In the genomic region with DNA sequence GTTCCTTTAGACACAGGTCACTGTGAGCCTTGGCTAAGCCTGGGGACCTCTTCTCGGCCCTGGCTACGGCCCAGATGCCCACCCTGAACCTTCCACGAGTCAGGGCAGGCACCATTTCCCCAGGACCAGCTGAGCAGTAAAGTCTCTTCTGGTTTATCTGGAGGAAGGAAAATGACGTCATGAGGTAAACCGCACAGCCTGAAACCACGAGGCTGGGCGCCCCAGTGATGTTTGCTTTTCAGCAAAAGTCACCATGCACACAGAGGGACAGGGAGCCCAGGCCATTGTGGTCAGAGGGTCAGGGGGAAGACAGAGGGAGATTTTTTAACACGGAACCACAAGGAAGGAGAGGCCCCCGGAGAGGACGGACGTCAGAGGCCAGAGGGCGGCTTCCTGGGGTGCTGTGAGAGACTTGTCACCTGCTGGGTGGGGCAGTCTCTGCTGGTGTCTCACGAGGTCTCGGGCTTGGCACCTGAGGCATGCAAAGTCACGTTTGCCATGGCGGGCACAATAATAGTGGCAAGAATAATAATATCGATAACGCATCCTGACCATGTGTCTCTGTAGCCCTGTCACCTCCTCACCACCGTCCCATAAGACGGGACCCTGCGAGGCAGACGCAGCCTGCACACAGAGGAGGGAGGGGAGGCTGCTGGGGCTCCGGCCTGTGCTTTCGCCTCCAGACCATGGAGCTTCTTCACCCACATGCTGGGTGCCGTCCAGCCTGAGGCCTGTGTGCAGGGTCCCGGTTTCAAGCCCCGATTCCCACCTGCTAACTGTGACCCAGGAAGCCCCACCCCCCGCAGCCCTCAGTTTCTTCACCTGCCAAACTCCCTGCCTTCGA, we compare ENCODE assay signal across 9 cellular contexts. TPM values are rescaled to one million over a fixed set of nuclear protein-coding genes. Genes with fewer than 3 reads are reported as not detected.
DNase-seq lines count a peak whose midpoint lies in the region; ATAC-seq, FAIRE-seq and TF ChIP-seq lines count a peak whose summit lies in the region.
"Had no signal": no experiment of that assay in that cellular context is flagged by ENCODE, and none has a peak within 500 bp of the region (broad histone marks: within the 10 kb centered on the region; RNA-seq: fewer than 3 reads in every experiment).

No MANE protein-coding gene starts in this region.

- H3K36me3 Mint-ChIP-seq in CD14-positive monocyte, result peaks cover 0 to 23% of the 10 kb centered on the region in 2 donors
- H3K36me3 Mint-ChIP-seq in activated CD4-positive, alpha-beta memory T cell treated with anti-CD3 and anti-CD28 coated beads for 36 hours, result no peaks in the 10 kb centered on the region
- H3K36me3 Mint-ChIP-seq in endodermal cell (ENCODE audit: low read depth), result no peaks in the 10 kb centered on the region

- peak overlapping the region; percentile 85 to 97 (median 94) for H3K27ac Mint-ChIP-seq in CD14-positive monocyte
- H3K27ac Mint-ChIP-seq in activated CD4-positive, alpha-beta memory T cell treated with anti-CD3 and anti-CD28 coated beads for 36 hours, result peak overlapping the region; percentile 80
- H3K27ac Mint-ChIP-seq in endodermal cell, result no peak overlapping the region

- dilution Hi-C loops in endothelial cell of umbilical vein (cut with MboI; ENCODE audit: extremely low pct_ligation_motif_present, low sequenced_read_pairs), result no loop called here

- H3K9me3 ChIP-seq in endothelial cell of umbilical vein (replicated peaks; ENCODE audit: control insufficient read depth, insufficient read depth, low read length), result no peaks in the 10 kb centered on the region
- no peaks in the 10 kb centered on the region for H3K9me3 ChIP-seq in endodermal cell (ENCODE audit: control insufficient read depth, low read length)

- no peak for TF ChIP-seq CTCF in CD14-positive monocyte (IDR thresholded peaks at IDR 0.05)
- TF ChIP-seq CTCF in KMS-11 (conservative IDR thresholded peaks at IDR 0.05; ENCODE audit: low read depth, low read length), result no peak
- TF ChIP-seq CTCF in endothelial cell of umbilical vein (IDR thresholded peaks at IDR 0.05; ENCODE audit: extremely low read depth in 1 of 2, insufficient read depth in 1 of 2, low read depth in 1 of 2, low read length in 2 of 2), result no peak
- TF ChIP-seq CTCF in endodermal cell (conservative IDR thresholded peaks at IDR 0.05), result no peak

- intact Hi-C loops in CD14-positive monocyte (cut with micrococcal nuclease) (loop anchor here (2.0 kb wide), 1 partner anchor 31 kb away; no protein-coding TSS in a partner anchor), endothelial cell of umbilical vein (cut with micrococcal nuclease) (loop anchor here (1.0 kb wide), 1 partner anchor 28 kb away; no protein-coding TSS in a partner anchor)
- intact Hi-C loops in activated CD4-positive, alpha-beta memory T cell treated with anti-CD3 and anti-CD28 coated beads for 36 hours (cut with micrococcal nuclease), result loop anchor here (1.0 to 5.0 kb wide), 2 partner anchors 33 to 467 kb away; a partner anchor contains a TSS

- H4K20me1 ChIP-seq in KMS-11 (ENCODE audit: insufficient read depth) (no peaks in the 10 kb centered on the region), endothelial cell of umbilical vein (replicated peaks; ENCODE audit: control insufficient read depth, extremely low read depth, insufficient read depth, low read length) (no peaks in the 10 kb centered on the region)

- DNase-seq in CD14-positive monocyte (ENCODE audit: low spot score) (peak; percentile 98), endothelial cell of umbilical vein (ENCODE audit: low read depth, low spot score) (peak; percentile 68), endodermal cell (no peak), cerebellar cortex (ENCODE audit: low spot score) (no peak)
- DNase-seq in activated CD4-positive, alpha-beta memory T cell treated with anti-CD3 and anti-CD28 coated beads for 36 hours, result peak; percentile 93
- DNase-seq in stimulated activated CD4-positive, alpha-beta T cell treated with anti-CD3 and anti-CD28 coated beads, Interleukin-1b, Interleukin-23, amount 100 ng/mL, for 4 hours (ENCODE audit: low read depth in 2 of 2), result peak; percentile 47 to 63

- POLR2A ChIA-PET in activated CD4-positive, alpha-beta memory T cell treated with anti-CD3 and anti-CD28 coated beads for 36 hours (lab: Charles Lee), result interaction anchor here (1.6 to 2.2 kb wide), 3 partner anchors 11 to 89 kb away, joined by 3 to 19 read pairs (median 5); no protein-coding TSS in a partner anchor
- POLR2A ChIA-PET in endothelial cell of umbilical vein (lab: Charles Lee), result no interaction called here

- no peaks in the 10 kb centered on the region for H3K27me3 ChIP-seq in KMS-11 (ENCODE audit: insufficient read depth, low read depth)
- H3K27me3 ChIP-seq in endothelial cell of umbilical vein (ENCODE audit: control insufficient read depth in 2 of 2, insufficient read depth in 2 of 2, low read length in 2 of 2), result no peaks in the 10 kb centered on the region
- H3K27me3 ChIP-seq in endodermal cell (ENCODE audit: control insufficient read depth, insufficient read depth, low read length, poor library complexity, severe bottlenecking), result no peaks in the 10 kb centered on the region

- H3K79me2 ChIP-seq in KMS-11 (ENCODE audit: insufficient read depth, low read depth) (no peaks in the 10 kb centered on the region), endothelial cell of umbilical vein (ENCODE audit: control insufficient read depth, insufficient read depth, low read length) (no peaks in the 10 kb centered on the region)

- H3K9me3 Mint-ChIP-seq in CD14-positive monocyte, result peaks cover 0 to 5% (median 0%) of the 10 kb centered on the region in 7 donors
- H3K9me3 Mint-ChIP-seq in activated CD4-positive, alpha-beta memory T cell treated with anti-CD3 and anti-CD28 coated beads for 36 hours, result no peaks in the 10 kb centered on the region
- no peaks in the 10 kb centered on the region for H3K9me3 Mint-ChIP-seq in endodermal cell

- H3K27me3 Mint-ChIP-seq in CD14-positive monocyte (ENCODE audit: low read depth in 3 of 3) (peaks cover 5 to 27% (median 23%) of the 10 kb centered on the region in 3 donors), endodermal cell (ENCODE audit: insufficient read depth) (peaks cover 1% of the 10 kb centered on the region)
- no peaks in the 10 kb centered on the region for H3K27me3 Mint-ChIP-seq in activated CD4-positive, alpha-beta memory T cell treated with anti-CD3 and anti-CD28 coated beads for 36 hours

- H2AFZ ChIP-seq in KMS-11 (ENCODE audit: low read depth) (peak overlapping the region; percentile 70), endothelial cell of umbilical vein (ENCODE audit: low read depth, low read length) (peak overlapping the region; percentile 12)

- H3K4me1 ChIP-seq in KMS-11 (ENCODE audit: low read depth, poor library complexity, severe bottlenecking), result peaks cover 26% of the 10 kb centered on the region
- H3K4me1 ChIP-seq in endothelial cell of umbilical vein (ENCODE audit: control insufficient read depth, extremely low read depth, insufficient read depth, low read length), result peaks cover 37% of the 10 kb centered on the region
- H3K4me1 ChIP-seq in endodermal cell (ENCODE audit: control insufficient read depth, insufficient read depth, low read length), result no peaks in the 10 kb centered on the region

- WGBS in endodermal cell (ENCODE audit: insufficient coverage in 1 of 2, insufficient read length in 1 of 2), 2 experiments, result 90 to 93% methylated on average over 16 to 29 of the region's 29 CpGs

- H3K36me3 ChIP-seq in KMS-11 (ENCODE audit: insufficient read depth) (no peaks in the 10 kb centered on the region), endothelial cell of umbilical vein (ENCODE audit: control insufficient read depth in 2 of 2, extremely low read depth in 1 of 2, insufficient read depth in 2 of 2, low read length in 2 of 2) (no peaks in the 10 kb centered on the region), endodermal cell (ENCODE audit: control insufficient read depth, insufficient read depth, low read length) (no peaks in the 10 kb centered on the region)

- FAIRE-seq in endothelial cell of umbilical vein (lab: Jason Lieb, UNC), result peak; percentile 92
- FAIRE-seq: endometrium had no signal

- H3K4me2 ChIP-seq in KMS-11, result peak overlapping the region; percentile 55
- H3K4me2 ChIP-seq in endothelial cell of umbilical vein (ENCODE audit: insufficient read depth, low read length), result no peak overlapping the region

- peak overlapping the region; percentile 58 for H3K27ac ChIP-seq in KMS-11
- peak overlapping the region; percentile 42 for H3K27ac ChIP-seq in endothelial cell of umbilical vein (ENCODE audit: insufficient read depth, low read depth, low read length)
- H3K27ac ChIP-seq in endodermal cell (ENCODE audit: low read depth, low read length), result no peak overlapping the region

- no peak for TF ChIP-seq POLR2A in endothelial cell of umbilical vein (IDR thresholded peaks at IDR 0.05; ENCODE audit: low read depth, low read length)

- H3K4me3 ChIP-seq in KMS-11 (IDR thresholded peaks at IDR 0.05; ENCODE audit: insufficient read depth, low read depth, low read length) (no peak overlapping the region), endothelial cell of umbilical vein (replicated peaks in 1 of 3; ENCODE audit: insufficient read depth in 1 of 3, low read depth in 1 of 3, low read length in 3 of 3) (no peak overlapping the region), endodermal cell (ENCODE audit: low read length) (no peak overlapping the region)

- BruUV-seq in endothelial cell of umbilical vein (replicated peaks; lab: Mats Ljungman, UMichigan), result no TSS peak

- ATAC-seq in GM21447 (IDR thresholded peaks at IDR 0.05; ENCODE audit: unreplicated experiment), result peak; percentile 80

- peaks cover 57% of the 10 kb centered on the region for H3K4me1 Mint-ChIP-seq in CD14-positive monocyte
- H3K4me1 Mint-ChIP-seq in activated CD4-positive, alpha-beta memory T cell treated with anti-CD3 and anti-CD28 coated beads for 36 hours (ENCODE audit: low read depth), result peaks cover 63% of the 10 kb centered on the region
- H3K4me1 Mint-ChIP-seq in endodermal cell, result peaks cover 17% of the 10 kb centered on the region

- H3K9ac ChIP-seq in KMS-11 (peak overlapping the region; percentile 60), endothelial cell of umbilical vein (replicated peaks; ENCODE audit: extremely low read depth, insufficient read depth, low read length) (peak overlapping the region; percentile 8), endodermal cell (ENCODE audit: extremely low read depth, low read length, poor library complexity, severe bottlenecking) (no peak overlapping the region)

- H3K4me3 Mint-ChIP-seq in CD14-positive monocyte (peak overlapping the region; percentile 72 to 83), endodermal cell (no peak overlapping the region)
- peak overlapping the region; percentile 38 for H3K4me3 Mint-ChIP-seq in activated CD4-positive, alpha-beta memory T cell treated with anti-CD3 and anti-CD28 coated beads for 36 hours

- no peaks in the 10 kb centered on the region for H3K9me1 ChIP-seq in endothelial cell of umbilical vein (replicated peaks; ENCODE audit: control insufficient read depth, extremely low read depth, insufficient read depth, low read length)

- CTCF ChIA-PET in activated CD4-positive, alpha-beta memory T cell treated with anti-CD3 and anti-CD28 coated beads for 36 hours (lab: Charles Lee), result interaction anchor here (1.2 to 1.4 kb wide), 3 partner anchors 7 to 24 kb away, joined by 3 to 4 read pairs (median 4); no protein-coding TSS in a partner anchor
- CTCF ChIA-PET in endothelial cell of umbilical vein (lab: Charles Lee), result interaction anchor here (1.2 kb wide), 1 partner anchor 16 kb away, joined by 4 read pairs; no protein-coding TSS in a partner anchor

RNA-seq across cellular contexts. Expression of a gene that starts 33.2 kb away (rescaled TPM):
- polyA plus RNA-seq in CD14-positive monocyte (10 to 100 TPM; 24.8 to 28.6 TPM), endothelial cell of umbilical vein (43.9 and 45.2 TPM in 2 replicates)
- total RNA-seq in activated CD4-positive, alpha-beta memory T cell treated with anti-CD3 and anti-CD28 coated beads for 36 hours, result 100 to 1,000 TPM; 172 to 182 TPM
- total RNA-seq in endothelial cell of umbilical vein (83.7 and 85.3 TPM in 2 replicates), endodermal cell (1 to 10 TPM; 1.4 to 3.8 TPM)
- polyA plus RNA-seq in endothelial cell of umbilical vein (2011; cell fraction: cytosol; rRNA removed), result 36.0 and 46.5 TPM in 2 replicates
- 94.5 and 112 TPM in 2 replicates for polyA plus RNA-seq in endothelial cell of umbilical vein (2011; cell fraction: nucleus; rRNA removed)
- polyA plus RNA-seq in endothelial cell of umbilical vein (2012), result 45.7 and 56.4 TPM in 2 replicates
- polyA minus RNA-seq in endothelial cell of umbilical vein, result 94.9 and 98.0 TPM in 2 replicates
- polyA minus RNA-seq in endothelial cell of umbilical vein (2011; cell fraction: cytosol; rRNA and poly(A)+ RNA removed), result 59.2 TPM
- polyA minus RNA-seq in endothelial cell of umbilical vein (2011; cell fraction: nucleus; rRNA and poly(A)+ RNA removed), result 84.0 and 105 TPM in 2 replicates
- 2.7 TPM for polyA plus RNA-seq in endodermal cell (2013, experiment 1 of 2)
- 2.6 TPM for polyA plus RNA-seq in endodermal cell (2013, experiment 2 of 2)

Comparison
In these comparisons a context has a peak if more than half of its experiments do, and no peak if none do; other contexts are left out.
1. DNase-seq: peak in CD14-positive monocyte (single experiment), activated CD4-positive, alpha-beta memory T cell treated with anti-CD3 and anti-CD28 coated beads for 36 hours (single experiment), endothelial cell of umbilical vein (single experiment) and stimulated activated CD4-positive, alpha-beta T cell treated with anti-CD3 and anti-CD28 coated beads, Interleukin-1b, Interleukin-23, amount 100 ng/mL, for 4 hours (2 of 2); none in endodermal cell (single experiment) and cerebellar cortex (single experiment).
2. RNA of a gene that starts 33.2 kb away (total RNA-seq): 172 to 182 TPM in activated CD4-positive, alpha-beta memory T cell treated with anti-CD3 and anti-CD28 coated beads for 36 hours and 83.7 to 85.3 TPM in endothelial cell of umbilical vein; 1.4 to 3.8 TPM in endodermal cell; every median in the first group is over 10 times any median in the second.